8 cellular contexts compared by ENCODE assay signal in genomic region chr4:25925486-25926201, GRCh38.
DNase-seq lines count a peak whose midpoint lies in the region; ATAC-seq lines count a peak whose summit lies in the region.

No MANE protein-coding gene starts in this region.

- H3K9ac ChIP-seq in adipocyte (ENCODE audit: low read length), result no peak overlapping the region

- H3K4me3 ChIP-seq in adipocyte (ENCODE audit: low read length), result no peak overlapping the region

- no peaks in the 10 kb centered on the region for H3K9me3 ChIP-seq in adipocyte (ENCODE audit: control insufficient read depth, low read length)

- peaks cover 23% of the 10 kb centered on the region for H3K4me1 ChIP-seq in adipocyte (ENCODE audit: control insufficient read depth, insufficient read depth, low read length)

- H3K36me3 ChIP-seq in adipocyte (ENCODE audit: control insufficient read depth, insufficient read depth, low read length, severe bottlenecking), result no peaks in the 10 kb centered on the region

- H3K27me3 ChIP-seq in adipocyte (replicated peaks; ENCODE audit: control insufficient read depth, insufficient read depth, low read length), result no peaks in the 10 kb centered on the region

- ATAC-seq in GM21619 (IDR thresholded peaks at IDR 0.05; ENCODE audit: unreplicated experiment), result peak; percentile 82

- peak; percentile 8 to 38 for DNase-seq in NCI-H526 (lab: John Stamatoyannopoulos, UW)
- DNase-seq in NCI-H526 treated with DMSO at 0.1 percent for 48 hours (lab: John Stamatoyannopoulos, UW), result no peak
- DNase-seq in NCI-H1436 (lab: John Stamatoyannopoulos, UW), result peak; percentile 56
- peak; percentile 55 for DNase-seq in adipocyte (ENCODE audit: low read depth)
- peak; percentile 70 for DNase-seq in inferior parietal cortex (ENCODE audit: extremely low spot score)
- DNase-seq in stimulated activated naive CD4-positive, alpha-beta T cell treated with Interleukin-2 at 50 U/mL for 16 hours (lab: John Stamatoyannopoulos, UW), result peak; percentile 14
- DNase-seq in 8988T, result no peak

Comparison
In these comparisons a context has a peak if more than half of its experiments do, and no peak if none do; other contexts are left out.
1. DNase-seq: peak in NCI-H526 (2 of 2), NCI-H1436 (single experiment), adipocyte (single experiment), inferior parietal cortex (single experiment) and stimulated activated naive CD4-positive, alpha-beta T cell treated with Interleukin-2 at 50 U/mL for 16 hours (single experiment); none in NCI-H526 treated with DMSO at 0.1 percent for 48 hours (single experiment) and 8988T (single experiment).